ENCODE assay signal across 19 cellular contexts in the genomic region with DNA sequence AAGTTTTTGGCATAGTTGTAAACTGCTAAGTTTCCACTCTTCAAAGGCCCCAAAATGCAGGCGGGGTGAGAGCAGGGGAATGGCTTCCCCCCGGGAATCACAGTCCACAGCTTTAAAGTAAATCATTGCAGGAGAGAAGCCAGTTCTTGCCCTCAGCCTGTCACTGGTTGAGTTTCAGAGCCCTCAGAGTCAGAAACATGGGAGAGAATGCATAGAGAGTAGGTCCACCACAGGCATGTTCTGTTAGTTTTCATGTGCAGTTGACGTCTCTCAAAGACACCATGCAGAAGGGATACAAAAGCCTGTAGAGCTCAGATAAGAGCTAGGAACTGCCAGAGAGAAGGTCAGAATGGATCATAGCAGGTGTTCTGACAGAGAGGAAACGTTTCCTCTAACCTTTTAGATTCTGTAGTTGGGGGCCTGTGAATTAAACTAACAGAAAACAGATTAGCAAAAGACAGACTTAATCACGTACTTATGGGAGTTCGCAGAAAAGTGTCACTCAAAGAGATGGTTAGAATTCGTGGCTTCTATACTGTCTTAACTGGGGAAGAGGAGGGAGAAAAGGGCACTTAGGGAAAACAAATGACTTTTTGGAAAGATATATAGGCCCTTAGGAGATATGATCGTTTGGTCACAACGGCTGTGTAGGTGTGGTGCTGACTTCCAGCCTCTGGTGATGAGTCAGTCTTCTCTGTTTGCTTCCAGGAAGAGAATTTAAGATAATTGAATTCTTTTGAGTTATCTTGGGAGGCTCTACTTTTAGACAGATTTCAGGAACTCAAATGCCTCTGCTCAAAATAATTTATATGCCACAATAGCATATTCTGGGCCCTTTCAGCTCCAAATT. TPM values are rescaled to one million over a fixed set of nuclear protein-coding genes. Genes with fewer than 3 reads are reported as not detected.
DNase-seq lines count a peak whose midpoint lies in the region; ATAC-seq, FAIRE-seq and TF ChIP-seq lines count a peak whose summit lies in the region.
"Had no signal": no experiment of that assay in that cellular context is flagged by ENCODE, and none has a peak within 500 bp of the region (broad histone marks: within the 10 kb centered on the region; RNA-seq: fewer than 3 reads in every experiment).

No MANE protein-coding gene starts in this region.

- H3K36me3 ChIP-seq in left ventricle myocardium inferior (no peaks in the 10 kb centered on the region), keratinocyte (ENCODE audit: control insufficient read depth in 2 of 2, extremely low read depth in 1 of 2, insufficient read depth in 2 of 2, low read length in 2 of 2) (no peaks in the 10 kb centered on the region)
- H3K36me3 ChIP-seq: gastrocnemius medialis, upper lobe of left lung had no signal

- no peaks in the 10 kb centered on the region for H4K20me1 ChIP-seq in keratinocyte (ENCODE audit: control insufficient read depth, extremely low read depth, insufficient read depth, low read length)

- DNase-seq in Right ventricle myocardium superior: no peak
- no peak for DNase-seq in left ventricle myocardium inferior
- peak; percentile 41 for DNase-seq in epithelial cell of esophagus (ENCODE audit: low read depth)
- DNase-seq in keratinocyte (ENCODE audit: low read depth, low spot score): no peak
- no peak for DNase-seq in activated gamma-delta T cell (lab: John Stamatoyannopoulos, UW)
- no peak for DNase-seq in germinal center (ENCODE audit: low spot score)
- DNase-seq in NCI-H187 (lab: John Stamatoyannopoulos, UW): no peak
- DNase-seq: DND-41; effector memory CD8-positive, alpha-beta T cell; gastrocnemius medialis; H9; NK-92 treated with Interleukin-12 subunit alpha and Interleukin-12 subunit beta, amount 100 ng/mL, for 24 hours; SIG-M5; T-helper 2 cell; upper lobe of left lung had no signal

- FAIRE-seq in keratinocyte (lab: Jason Lieb, UNC): peak; percentile 5

- H3K4me1 ChIP-seq in left ventricle myocardium inferior: peaks cover 16% of the 10 kb centered on the region
- H3K4me1 ChIP-seq in keratinocyte (ENCODE audit: control insufficient read depth, extremely low read depth, insufficient read depth, low read length): peaks cover 8% of the 10 kb centered on the region
- H3K4me1 ChIP-seq: upper lobe of left lung had no signal

- no peaks in the 10 kb centered on the region for H3K79me2 ChIP-seq in keratinocyte (ENCODE audit: control insufficient read depth, insufficient read depth, low read length)

- intact Hi-C loops in Right ventricle myocardium superior (cut with DNase I): no loop called here
- intact Hi-C loops in left ventricle myocardium inferior (cut with micrococcal nuclease): no loop called here

- no peaks in the 10 kb centered on the region for H3K9me1 ChIP-seq in keratinocyte (ENCODE audit: control insufficient read depth, extremely low read depth, insufficient read depth, low read length)

- H3K4me2 ChIP-seq in keratinocyte (ENCODE audit: control insufficient read depth, extremely low read depth, insufficient read depth, low read depth, low read length): no peak overlapping the region

- H3K9ac ChIP-seq in keratinocyte (ENCODE audit: control insufficient read depth, extremely low read depth, insufficient read depth, low read length): no peak overlapping the region

- ATAC-seq in Right ventricle myocardium superior (ENCODE audit: poor library complexity): peak; percentile 82
- ATAC-seq in HG02938 (IDR thresholded peaks at IDR 0.05; ENCODE audit: unreplicated experiment): no peak
- ATAC-seq: effector memory CD8-positive, alpha-beta T cell; gastrocnemius medialis; natural killer cell treated with Interleukin-12 subunit alpha and Interleukin-12 subunit beta and Interleukin-15 and Interleukin-18, amount 100 ng/mL, for 72 hours; stimulated activated memory B cell treated with anti-CD40 and anti-IgM and Interleukin-4, amounts not matched to agents 10 μg/mL and 1 μg/mL and 100 μg/mL, for 72 hours had no signal

- H2AFZ ChIP-seq in keratinocyte (ENCODE audit: control insufficient read depth, low read length): no peak overlapping the region

- H3K9me3 ChIP-seq in left ventricle myocardium inferior (replicated peaks) (peaks cover 6% of the 10 kb centered on the region), keratinocyte (ENCODE audit: control insufficient read depth, low read depth, low read length) (no peaks in the 10 kb centered on the region)
- H3K9me3 ChIP-seq: gastrocnemius medialis, upper lobe of left lung had no signal

- H3K27ac ChIP-seq in left ventricle myocardium inferior (replicated peaks) (no peak overlapping the region), keratinocyte (ENCODE audit: control insufficient read depth, insufficient read depth, low read length) (no peak overlapping the region)
- H3K27ac ChIP-seq: gastrocnemius medialis, upper lobe of left lung had no signal

- H3K27me3 ChIP-seq in left ventricle myocardium inferior (ENCODE audit: low read depth) (no peaks in the 10 kb centered on the region), keratinocyte (ENCODE audit: control insufficient read depth, extremely low read depth, insufficient read depth, low read length) (no peaks in the 10 kb centered on the region)
- H3K27me3 ChIP-seq: gastrocnemius medialis, upper lobe of left lung had no signal

- dilution Hi-C loops in keratinocyte (cut with MboI; ENCODE audit: extremely low pct_ligation_motif_present, low sequenced_read_pairs): no loop called here

- TF ChIP-seq CTCF in left ventricle myocardium inferior (IDR thresholded peaks at IDR 0.05; ENCODE audit: borderline replicate concordance) (no peak), epithelial cell of esophagus (IDR thresholded peaks at IDR 0.05; ENCODE audit: insufficient read depth, low read depth, low read length, missing control alignments) (no peak), keratinocyte (optimal IDR thresholded peaks at IDR 0.05 in 1 of 3, IDR thresholded peaks at IDR 0.05 in 1 of 3, conservative IDR thresholded peaks at IDR 0.05 in 1 of 3; ENCODE audit: extremely low read depth in 1 of 3, insufficient read depth in 2 of 3, low read length in 3 of 3) (no peak)

- no peak overlapping the region for H3K4me3 ChIP-seq in left ventricle myocardium inferior
- H3K4me3 ChIP-seq in epithelial cell of esophagus (ENCODE audit: low read length): no peak overlapping the region
- H3K4me3 ChIP-seq in keratinocyte (ENCODE audit: control insufficient read depth in 2 of 3, extremely low read depth in 1 of 3, insufficient read depth in 2 of 3, low read depth in 1 of 3, low read length in 3 of 3): no peak overlapping the region
- H3K4me3 ChIP-seq: gastrocnemius medialis, lung, upper lobe of left lung had no signal

RNA-seq across cellular contexts. Expression of a gene that starts 48.0 kb away (rescaled TPM):
- total RNA-seq in Right ventricle myocardium superior (166 TPM), left ventricle myocardium inferior (146 TPM)
- 21.7 to 41.4 TPM (median 27.6 TPM) in 3 replicates for polyA plus RNA-seq in keratinocyte
- polyA plus RNA-seq in keratinocyte (2011; ENCODE audit: low read depth): 12.9 TPM
- 29.0 and 31.9 TPM in 2 replicates for polyA plus RNA-seq in keratinocyte (2011; cell fraction: cytosol; rRNA removed)
- polyA plus RNA-seq in keratinocyte (2011; cell fraction: nucleus; rRNA removed): 12.2 and 16.3 TPM in 2 replicates
- 19.5 and 23.2 TPM in 2 replicates for polyA plus RNA-seq in keratinocyte (2012; ENCODE audit: low replicate concordance)
- polyA minus RNA-seq in keratinocyte: 12.4 to 29.5 TPM (median 18.1 TPM) in 3 replicates
- 13.6 TPM for polyA minus RNA-seq in keratinocyte (2011; cell fraction: cytosol; rRNA and poly(A)+ RNA removed)
- polyA minus RNA-seq in keratinocyte (2011; cell fraction: nucleus; rRNA and poly(A)+ RNA removed): 1.6 and 3.2 TPM in 2 replicates
